22 cellular contexts compared by ENCODE assay signal in the genomic region with DNA sequence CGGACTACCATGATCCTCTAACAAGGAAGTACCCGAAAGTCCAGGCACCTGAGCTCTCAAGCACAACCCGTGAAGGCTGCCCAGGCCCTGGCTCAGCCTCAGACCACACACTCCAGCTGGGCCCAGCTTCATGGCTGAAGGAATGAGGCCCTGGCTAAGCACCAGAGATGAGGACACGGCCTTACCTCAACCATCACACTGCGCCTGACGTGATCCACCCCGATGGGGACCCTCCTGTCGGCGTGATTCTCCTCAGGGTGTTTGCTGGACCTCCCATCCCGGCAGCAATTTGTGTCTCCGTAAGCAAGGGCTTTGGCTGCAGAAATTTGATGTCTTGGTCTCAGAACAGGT. TPM values are rescaled to one million over a fixed set of nuclear protein-coding genes. Genes with fewer than 3 reads are reported as not detected.
DNase-seq lines count a peak whose midpoint lies in the region; ATAC-seq and TF ChIP-seq lines count a peak whose summit lies in the region.
"Had no signal": no experiment of that assay in that cellular context is flagged by ENCODE, and none has a peak within 500 bp of the region (broad histone marks: within the 10 kb centered on the region; RNA-seq: fewer than 3 reads in every experiment).

No MANE protein-coding gene starts in this region.

- no peak overlapping the region for H3K4me3 ChIP-seq in left ventricle myocardium inferior
- no peak overlapping the region for H3K4me3 ChIP-seq in right atrium auricular region
- H3K4me3 ChIP-seq: A549 had no signal

- in situ Hi-C loops in GM13977 (cut with MboI; ENCODE audit: low pct_unique_long_range_greater_than_20kb, low sequenced_read_pairs, unreplicated experiment) = no loop called here

- no peaks in the 10 kb centered on the region for H3K36me3 ChIP-seq in left ventricle myocardium inferior
- no peaks in the 10 kb centered on the region for H3K36me3 ChIP-seq in right atrium auricular region
- H3K36me3 ChIP-seq: BE2C had no signal

- H3K27me3 Mint-ChIP-seq in nephron progenitor cell (ENCODE audit: low read depth, poor library complexity) = peaks cover 6% of the 10 kb centered on the region
- H3K27me3 Mint-ChIP-seq in type B pancreatic cell = no peaks in the 10 kb centered on the region

- DNase-seq in left ventricle myocardium inferior = no peak
- DNase-seq in right atrium auricular region (ENCODE audit: low spot score) = no peak
- DNase-seq in GM13977 (ENCODE audit: low spot score) = peak; percentile 2
- no peak for DNase-seq in nephron progenitor cell
- DNase-seq in type B pancreatic cell (ENCODE audit: extremely low spot score, unreplicated experiment) = peak; percentile 49
- no peak for DNase-seq in SIG-M5 treated with dmso at 0.1 percent for 504 hours (lab: John Stamatoyannopoulos, UW; ENCODE audit: unreplicated experiment)
- DNase-seq in NCI-H1105 (lab: John Stamatoyannopoulos, UW) = no peak
- DNase-seq: BE2C; Caco-2; CD4-positive, alpha-beta T cell; DND-41; Kasumi-1; NCI-H1417; NCI-H1694 treated with DMSO at 0.1 percent for 48 hours; NCI-H2081 treated with DMSO at 0.1 percent for 48 hours; NCI-H524 treated with DMSO at 0.1 percent for 48 hours; NCI-H82 had no signal

- peak overlapping the region; percentile 24 for H3K27ac Mint-ChIP-seq in nephron progenitor cell
- no peak overlapping the region for H3K27ac Mint-ChIP-seq in type B pancreatic cell
- H3K27ac Mint-ChIP-seq: CD4-positive, alpha-beta T cell had no signal

- peaks cover 46% of the 10 kb centered on the region for H3K36me3 Mint-ChIP-seq in nephron progenitor cell (ENCODE audit: low read depth)
- peaks cover 14% of the 10 kb centered on the region for H3K36me3 Mint-ChIP-seq in type B pancreatic cell

- H3K4me1 Mint-ChIP-seq in nephron progenitor cell (no peaks in the 10 kb centered on the region), type B pancreatic cell (ENCODE audit: unreplicated experiment) (no peaks in the 10 kb centered on the region)

- H3K27me3 ChIP-seq in left ventricle myocardium inferior (ENCODE audit: low read depth) (no peaks in the 10 kb centered on the region), right atrium auricular region (no peaks in the 10 kb centered on the region)
- H3K27me3 ChIP-seq: BE2C had no signal

- intact Hi-C loops in left ventricle myocardium inferior (cut with micrococcal nuclease) = no loop called here

- H3K4me3 Mint-ChIP-seq in nephron progenitor cell (no peak overlapping the region), type B pancreatic cell (no peak overlapping the region)
- H3K4me3 Mint-ChIP-seq: CD4-positive, alpha-beta T cell had no signal

- peaks cover 16% of the 10 kb centered on the region for H3K4me1 ChIP-seq in left ventricle myocardium inferior
- H3K4me1 ChIP-seq in right atrium auricular region = peaks cover 0 to 14% of the 10 kb centered on the region in 2 donors
- H3K4me1 ChIP-seq: A549, BE2C, Caco-2 had no signal

- no peaks in the 10 kb centered on the region for H3K9me3 Mint-ChIP-seq in nephron progenitor cell
- H3K9me3 Mint-ChIP-seq in type B pancreatic cell = no peaks in the 10 kb centered on the region
- H3K9me3 Mint-ChIP-seq: CD4-positive, alpha-beta T cell had no signal

- no peak for TF ChIP-seq CTCF in left ventricle myocardium inferior (IDR thresholded peaks at IDR 0.05; ENCODE audit: borderline replicate concordance)
- no peak for TF ChIP-seq CTCF in right atrium auricular region (IDR thresholded peaks at IDR 0.05)
- TF ChIP-seq CTCF in GM13977 (IDR thresholded peaks at IDR 0.05; ENCODE audit: extremely low read depth, insufficient read depth, missing control alignments) = no peak
- no peak for TF ChIP-seq CTCF in nephron progenitor cell (IDR thresholded peaks at IDR 0.05)
- TF ChIP-seq CTCF in type B pancreatic cell (conservative IDR thresholded peaks at IDR 0.05) = no peak

- peak overlapping the region; percentile 12 for H3K27ac ChIP-seq in left ventricle myocardium inferior (replicated peaks)
- H3K27ac ChIP-seq in right atrium auricular region = no peak overlapping the region
- H3K27ac ChIP-seq: A549 had no signal

- ATAC-seq in GM21717 (IDR thresholded peaks at IDR 0.05; ENCODE audit: unreplicated experiment) = no peak
- ATAC-seq: A549, Panc1 had no signal

- H3K9me3 ChIP-seq in left ventricle myocardium inferior (replicated peaks) = no peaks in the 10 kb centered on the region
- H3K9me3 ChIP-seq in right atrium auricular region = no peaks in the 10 kb centered on the region
- H3K9me3 ChIP-seq: A549, BE2C, Caco-2 had no signal

RNA-seq across cellular contexts. Expression of gene F2RL3, which starts 56.5 kb away (rescaled TPM):
- total RNA-seq in left ventricle myocardium inferior (1.1 TPM), right atrium auricular region (1 to 10 TPM; 5.9 to 6.4 TPM), type B pancreatic cell (ENCODE audit: low replicate concordance) (not detected in 2 replicates)
- total RNA-seq: Caco-2; CD4-positive, alpha-beta T cell; MCF 10A; SK-MEL-5 had no signal

Comparison
In these comparisons a context has a peak if more than half of its experiments do, and no peak if none do; other contexts are left out.
1. DNase-seq: peak in GM13977 (single experiment) and type B pancreatic cell (single experiment); none in left ventricle myocardium inferior (single experiment), right atrium auricular region (single experiment), nephron progenitor cell (single experiment), SIG-M5 treated with dmso at 0.1 percent for 504 hours (single experiment) and NCI-H1105 (single experiment).